ENCODE assay signal across 12 cellular contexts in the genomic region with DNA sequence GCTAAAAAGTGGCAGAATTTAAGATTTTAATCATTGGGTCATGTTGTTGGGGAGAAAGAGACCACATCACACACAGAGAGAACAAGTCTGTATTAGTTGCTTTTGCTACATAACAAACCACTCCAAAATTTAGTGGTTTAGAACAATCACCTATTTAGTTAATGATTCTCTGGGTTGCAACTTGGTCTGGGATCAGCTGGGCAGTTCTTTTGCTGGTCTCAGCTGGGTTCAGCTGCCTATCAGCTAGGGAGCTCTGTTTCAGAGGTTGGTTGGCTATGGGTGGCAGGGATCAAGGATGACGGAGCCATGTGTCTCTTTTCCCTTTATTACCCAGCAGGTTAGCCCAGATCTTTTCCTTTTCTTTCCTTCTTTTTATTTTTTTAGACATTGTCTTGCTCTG. TPM values are rescaled to one million over a fixed set of nuclear protein-coding genes. Genes with fewer than 3 reads are reported as not detected.
A peak's percentile ranks its signal among the peaks of the same experiment; 100 is the strongest.
DNase-seq lines count a peak whose midpoint lies in the region; ATAC-seq and TF ChIP-seq lines count a peak whose summit lies in the region.
"Had no signal": no experiment of that assay in that cellular context is flagged by ENCODE, and none has a peak within 500 bp of the region (broad histone marks: within the 10 kb centered on the region; RNA-seq: fewer than 3 reads in every experiment).

No MANE protein-coding gene starts in this region.

- no peaks in the 10 kb centered on the region for H3K36me3 Mint-ChIP-seq in activated CD4-positive, alpha-beta T cell treated with anti-CD3 and anti-CD28 coated beads, Interleukin-2, amount 10 ng/mL, durations not matched to agents 7 days and 5 days (ENCODE audit: low read depth)
- H3K36me3 Mint-ChIP-seq in WTC11 = peaks cover 13% of the 10 kb centered on the region; the same call in 1 of the 2 replicates

- H3K27me3 Mint-ChIP-seq in activated CD4-positive, alpha-beta T cell treated with anti-CD3 and anti-CD28 coated beads, Interleukin-2, amount 10 ng/mL, durations not matched to agents 7 days and 5 days = no peaks in the 10 kb centered on the region
- no peaks in the 10 kb centered on the region; the same call in 1 of the 2 replicates for H3K27me3 Mint-ChIP-seq in WTC11 (ENCODE audit: low read depth)

- H3K4me3 Mint-ChIP-seq in activated CD4-positive, alpha-beta T cell treated with anti-CD3 and anti-CD28 coated beads, Interleukin-2, amount 10 ng/mL, durations not matched to agents 7 days and 5 days = no peak overlapping the region
- H3K4me3 Mint-ChIP-seq in WTC11 = no peak overlapping the region

- POLR2A ChIA-PET in activated CD4-positive, alpha-beta T cell treated with anti-CD3 and anti-CD28 coated beads, Interleukin-2, amount 10 ng/mL, durations not matched to agents 7 days and 5 days (lab: Charles Lee) = no interaction called here
- POLR2A ChIA-PET in WTC11 (lab: Charles Lee) = interaction anchor here (1.5 kb wide), 1 partner anchor 11 kb away, joined by 3 read pairs; a partner anchor contains a TSS

- peak overlapping the region; percentile 43 for H3K27ac ChIP-seq in thymus (ENCODE audit: low read depth)
- H3K27ac ChIP-seq: thoracic aorta had no signal

- H3K4me1 Mint-ChIP-seq in activated CD4-positive, alpha-beta T cell treated with anti-CD3 and anti-CD28 coated beads, Interleukin-2, amount 10 ng/mL, durations not matched to agents 7 days and 5 days = peaks cover 34% of the 10 kb centered on the region
- peaks cover 20% of the 10 kb centered on the region for H3K4me1 Mint-ChIP-seq in WTC11

- no peak for ATAC-seq in WTC11
- no peak for ATAC-seq in HG03095 (IDR thresholded peaks at IDR 0.05; ENCODE audit: unreplicated experiment)
- no peak for ATAC-seq in HG02623 (IDR thresholded peaks at IDR 0.05; ENCODE audit: unreplicated experiment)
- ATAC-seq: esophagus mucosa had no signal

- H3K9me3 ChIP-seq in thymus (ENCODE audit: control insufficient read depth) = no peaks in the 10 kb centered on the region
- H3K9me3 ChIP-seq: thoracic aorta had no signal

- peaks cover 4% of the 10 kb centered on the region for H3K4me1 ChIP-seq in thymus (ENCODE audit: control insufficient read depth, insufficient read depth, low read length)

- H3K27ac Mint-ChIP-seq in activated CD4-positive, alpha-beta T cell treated with anti-CD3 and anti-CD28 coated beads, Interleukin-2, amount 10 ng/mL, durations not matched to agents 7 days and 5 days = peak overlapping the region; percentile 73
- H3K27ac Mint-ChIP-seq in WTC11 = peak overlapping the region; percentile 66; the same call in 1 of the 2 replicates

- CTCF ChIA-PET in activated CD4-positive, alpha-beta T cell treated with anti-CD3 and anti-CD28 coated beads, Interleukin-2, amount 10 ng/mL, durations not matched to agents 7 days and 5 days (lab: Charles Lee) = interaction anchor here (0.6 to 4.7 kb wide), 5 partner anchors 10 to 65 kb away, joined by 3 to 34 read pairs (median 3); a partner anchor contains a TSS
- CTCF ChIA-PET in WTC11 (lab: Charles Lee) = interaction anchor here (0.6 to 8.3 kb wide), 7 partner anchors 10 to 84 kb away, joined by 3 to 53 read pairs (median 5); a partner anchor contains a TSS

- no peaks in the 10 kb centered on the region for H3K9me3 Mint-ChIP-seq in activated CD4-positive, alpha-beta T cell treated with anti-CD3 and anti-CD28 coated beads, Interleukin-2, amount 10 ng/mL, durations not matched to agents 7 days and 5 days
- H3K9me3 Mint-ChIP-seq in WTC11 = no peaks in the 10 kb centered on the region

- no peak for DNase-seq in activated CD4-positive, alpha-beta T cell treated with anti-CD3 and anti-CD28 coated beads, Interleukin-2, amount 10 ng/mL, durations not matched to agents 7 days and 5 days
- no peak for DNase-seq in activated CD4-positive, alpha-beta T cell treated with anti-CD3 and anti-CD28 coated beads, Interleukin-2, amount 50 U/mL, for 48 hours
- no peak for DNase-seq in WTC11 (ENCODE audit: low spot score)
- DNase-seq in kidney tubule cell (ENCODE audit: low spot score) = peak; percentile 64
- no peak for DNase-seq in NCI-H69 (lab: John Stamatoyannopoulos, UW)
- DNase-seq: NCI-H446, Right ventricle myocardium superior had no signal

- WGBS in thymus = 95% methylated on average over 1 of the region's 1 CpG

- TF ChIP-seq CTCF in WTC11 (IDR thresholded peaks at IDR 0.05) = no peak

- H3K27me3 ChIP-seq in thymus (ENCODE audit: control insufficient read depth, insufficient read depth) = no peaks in the 10 kb centered on the region

- H3K36me3 ChIP-seq in thymus (ENCODE audit: control insufficient read depth, insufficient read depth) = peaks cover 9% of the 10 kb centered on the region

- no peak overlapping the region for H3K4me3 ChIP-seq in thymus (ENCODE audit: low read length)
- H3K4me3 ChIP-seq: thoracic aorta had no signal

TF ChIP-seq in WTC11, 78 proteins besides CTCF, POLR2A, EP300 and RAD21 (continues in another document):
- TF ChIP-seq, protein P1, sequence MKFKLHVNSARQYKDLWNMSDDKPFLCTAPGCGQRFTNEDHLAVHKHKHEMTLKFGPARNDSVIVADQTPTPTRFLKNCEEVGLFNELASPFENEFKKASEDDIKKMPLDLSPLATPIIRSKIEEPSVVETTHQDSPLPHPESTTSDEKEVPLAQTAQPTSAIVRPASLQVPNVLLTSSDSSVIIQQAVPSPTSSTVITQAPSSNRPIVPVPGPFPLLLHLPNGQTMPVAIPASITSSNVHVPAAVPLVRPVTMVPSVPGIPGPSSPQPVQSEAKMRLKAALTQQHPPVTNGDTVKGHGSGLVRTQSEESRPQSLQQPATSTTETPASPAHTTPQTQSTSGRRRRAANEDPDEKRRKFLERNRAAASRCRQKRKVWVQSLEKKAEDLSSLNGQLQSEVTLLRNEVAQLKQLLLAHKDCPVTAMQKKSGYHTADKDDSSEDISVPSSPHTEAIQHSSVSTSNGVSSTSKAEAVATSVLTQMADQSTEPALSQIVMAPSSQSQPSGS (CRISPR knock-in tag; IDR thresholded peaks at IDR 0.05; ENCODE audit: borderline replicate concordance, low read depth) = no peak
- TF ChIP-seq, protein P2, sequence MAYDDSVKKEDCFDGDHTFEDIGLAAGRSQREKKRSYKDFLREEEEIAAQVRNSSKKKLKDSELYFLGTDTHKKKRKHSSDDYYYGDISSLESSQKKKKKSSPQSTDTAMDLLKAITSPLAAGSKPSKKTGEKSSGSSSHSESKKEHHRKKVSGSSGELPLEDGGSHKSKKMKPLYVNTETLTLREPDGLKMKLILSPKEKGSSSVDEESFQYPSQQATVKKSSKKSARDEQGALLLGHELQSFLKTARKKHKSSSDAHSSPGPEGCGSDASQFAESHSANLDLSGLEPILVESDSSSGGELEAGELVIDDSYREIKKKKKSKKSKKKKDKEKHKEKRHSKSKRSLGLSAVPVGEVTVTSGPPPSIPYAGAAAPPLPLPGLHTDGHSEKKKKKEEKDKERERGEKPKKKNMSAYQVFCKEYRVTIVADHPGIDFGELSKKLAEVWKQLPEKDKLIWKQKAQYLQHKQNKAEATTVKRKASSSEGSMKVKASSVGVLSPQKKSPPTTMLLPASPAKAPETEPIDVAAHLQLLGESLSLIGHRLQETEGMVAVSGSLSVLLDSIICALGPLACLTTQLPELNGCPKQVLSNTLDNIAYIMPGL (CRISPR knock-in tag; IDR thresholded peaks at IDR 0.05) = no peak
- TF ChIP-seq JUN (CRISPR knock-in tag; IDR thresholded peaks at IDR 0.05) = no peak
- TF ChIP-seq, protein P3, sequence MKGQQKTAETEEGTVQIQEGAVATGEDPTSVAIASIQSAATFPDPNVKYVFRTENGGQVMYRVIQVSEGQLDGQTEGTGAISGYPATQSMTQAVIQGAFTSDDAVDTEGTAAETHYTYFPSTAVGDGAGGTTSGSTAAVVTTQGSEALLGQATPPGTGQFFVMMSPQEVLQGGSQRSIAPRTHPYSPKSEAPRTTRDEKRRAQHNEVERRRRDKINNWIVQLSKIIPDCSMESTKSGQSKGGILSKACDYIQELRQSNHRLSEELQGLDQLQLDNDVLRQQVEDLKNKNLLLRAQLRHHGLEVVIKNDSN (CRISPR knock-in tag; IDR thresholded peaks at IDR 0.05) = no peak
- TF ChIP-seq SMAD4 (CRISPR knock-in tag; IDR thresholded peaks at IDR 0.05) = no peak
- TF ChIP-seq, protein P4, sequence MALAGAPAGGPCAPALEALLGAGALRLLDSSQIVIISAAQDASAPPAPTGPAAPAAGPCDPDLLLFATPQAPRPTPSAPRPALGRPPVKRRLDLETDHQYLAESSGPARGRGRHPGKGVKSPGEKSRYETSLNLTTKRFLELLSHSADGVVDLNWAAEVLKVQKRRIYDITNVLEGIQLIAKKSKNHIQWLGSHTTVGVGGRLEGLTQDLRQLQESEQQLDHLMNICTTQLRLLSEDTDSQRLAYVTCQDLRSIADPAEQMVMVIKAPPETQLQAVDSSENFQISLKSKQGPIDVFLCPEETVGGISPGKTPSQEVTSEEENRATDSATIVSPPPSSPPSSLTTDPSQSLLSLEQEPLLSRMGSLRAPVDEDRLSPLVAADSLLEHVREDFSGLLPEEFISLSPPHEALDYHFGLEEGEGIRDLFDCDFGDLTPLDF (CRISPR knock-in tag; IDR thresholded peaks at IDR 0.05) = no peak
- no peak for TF ChIP-seq ZNF138 (CRISPR knock-in tag; conservative IDR thresholded peaks at IDR 0.05)
- no peak for TF ChIP-seq IRF2 (CRISPR knock-in tag; IDR thresholded peaks at IDR 0.05; ENCODE audit: borderline replicate concordance, low read depth)
- TF ChIP-seq ZNF263 (CRISPR knock-in tag; IDR thresholded peaks at IDR 0.05; ENCODE audit: low read depth) = no peak
- TF ChIP-seq MYBL2 (CRISPR knock-in tag; IDR thresholded peaks at IDR 0.05) = no peak
- TF ChIP-seq ETV6 (CRISPR knock-in tag; IDR thresholded peaks at IDR 0.05) = no peak

RNA-seq across cellular contexts. Expression of a gene that starts 8.9 kb away (rescaled TPM):
- total RNA-seq in activated CD4-positive, alpha-beta T cell treated with anti-CD3 and anti-CD28 coated beads, Interleukin-2, amount 10 ng/mL, durations not matched to agents 7 days and 5 days = 1 to 10 TPM; 4.1 to 5.0 TPM
- 6.4 to 11.3 TPM (median 10.6 TPM) in 3 replicates for total RNA-seq in WTC11 (2021)
- polyA plus RNA-seq in thymus = 12.3 TPM

RNA-seq across cellular contexts. Expression of a gene that starts 9.2 kb away (rescaled TPM):
- total RNA-seq in activated CD4-positive, alpha-beta T cell treated with anti-CD3 and anti-CD28 coated beads, Interleukin-2, amount 10 ng/mL, durations not matched to agents 7 days and 5 days = 10 to 100 TPM; 41.2 to 42.6 TPM
- 46.5 to 50.8 TPM (median 48.3 TPM) in 3 replicates for total RNA-seq in WTC11 (2021)
- 23.2 TPM for polyA plus RNA-seq in thymus

RNA-seq across cellular contexts. Expression of a gene that starts 11.4 kb away (rescaled TPM):
- 1 to 10 TPM; 9.0 to 9.7 TPM for total RNA-seq in activated CD4-positive, alpha-beta T cell treated with anti-CD3 and anti-CD28 coated beads, Interleukin-2, amount 10 ng/mL, durations not matched to agents 7 days and 5 days
- total RNA-seq in WTC11 (2021) = 33.6 to 38.1 TPM (median 35.5 TPM) in 3 replicates
- 7.5 TPM for polyA plus RNA-seq in thymus

RNA-seq across cellular contexts. Expression of a gene that starts 11.9 kb away (rescaled TPM):
- total RNA-seq in activated CD4-positive, alpha-beta T cell treated with anti-CD3 and anti-CD28 coated beads, Interleukin-2, amount 10 ng/mL, durations not matched to agents 7 days and 5 days = 10 to 100 TPM; 14.1 to 14.9 TPM
- total RNA-seq in WTC11 (2021) = 15.9 to 18.5 TPM (median 16.5 TPM) in 3 replicates
- 10.3 TPM for polyA plus RNA-seq in thymus

RNA-seq across cellular contexts. Expression of a gene that starts 27.4 kb away (rescaled TPM):
- total RNA-seq in activated CD4-positive, alpha-beta T cell treated with anti-CD3 and anti-CD28 coated beads, Interleukin-2, amount 10 ng/mL, durations not matched to agents 7 days and 5 days = under 1 TPM; 0.50 to 0.79 TPM
- total RNA-seq in WTC11 (2021) = 0.34 to 0.44 TPM (median 0.42 TPM) in 3 replicates
- 0.39 TPM for polyA plus RNA-seq in thymus
